In genomic region chr4:76569225-76569624, GRCh38 we compare ENCODE assay signal across 2 cellular contexts.
TF ChIP-seq lines count a peak whose summit lies in the region.

No MANE protein-coding gene starts in this region.

TF ChIP-seq in liver, 16 proteins besides CTCF, POLR2A, EP300 and RAD21 (continued from another document):
- TF ChIP-seq GABPA (IDR thresholded peaks at IDR 0.05 in 1 of 2, conservative IDR thresholded peaks at IDR 0.05 in 1 of 2) (no peak), SP1 (IDR thresholded peaks at IDR 0.05) (peak; percentile 27)

TF ChIP-seq in HepG2, 621 proteins besides CTCF, POLR2A, EP300 and RAD21 (continued from another document):
- TF ChIP-seq ZBED4 (CRISPR knock-in tag; IDR thresholded peaks at IDR 0.05; ENCODE audit: borderline replicate concordance) (no peak), SRY (CRISPR knock-in tag; IDR thresholded peaks at IDR 0.05) (no peak), ZBTB21 (CRISPR knock-in tag; IDR thresholded peaks at IDR 0.05) (no peak), ZFP1 (CRISPR knock-in tag; IDR thresholded peaks at IDR 0.05) (no peak)
